Comparison of ENCODE assay signal across 24 cellular contexts in the genomic region with DNA sequence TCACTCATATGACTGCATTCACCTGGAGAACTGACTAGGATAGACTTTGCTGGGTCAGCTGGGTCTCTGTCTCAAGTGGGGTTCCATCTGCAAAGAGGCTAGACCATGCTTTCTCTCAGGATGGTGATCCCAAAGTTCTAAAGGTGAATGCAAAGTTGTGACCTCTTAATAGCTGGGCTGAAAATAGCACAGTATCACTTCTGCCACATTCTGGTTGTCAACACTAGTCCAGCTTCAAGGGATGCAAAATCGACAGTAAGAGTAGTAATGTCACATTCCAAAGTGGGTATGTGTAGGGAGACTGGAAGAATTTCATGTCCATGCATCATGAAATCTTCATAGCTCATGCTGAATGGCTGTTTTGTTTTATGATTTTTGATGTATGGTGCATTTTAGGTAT.
"Had no signal": no experiment of that assay in that cellular context is flagged by ENCODE, and none has a peak within 500 bp of the region (broad histone marks: within the 10 kb centered on the region; RNA-seq: fewer than 3 reads in every experiment).

No MANE protein-coding gene starts in this region.

- H3K9me3 ChIP-seq: ascending aorta, breast epithelium, colonic mucosa had no signal

- H3K36me3 ChIP-seq: ascending aorta, breast epithelium, colonic mucosa had no signal

- H3K4me3 ChIP-seq: ascending aorta, breast epithelium, colonic mucosa had no signal

- H3K27me3 ChIP-seq: ascending aorta, breast epithelium, colonic mucosa had no signal

- DNase-seq: activated CD4-positive, alpha-beta memory T cell treated with anti-CD3 and anti-CD28 coated beads for 36 hours; activated CD4-positive, alpha-beta T cell treated with anti-CD3 and anti-CD28 coated beads for 36 hours; activated CD4-positive, alpha-beta T cell treated with anti-CD3 and anti-CD28 coated beads, Interleukin-2, amount 10 ng/mL, durations not matched to agents 24 days and 14 days; activated CD4-positive, CD25-positive, alpha-beta regulatory T cell; activated CD4-positive, CD25-positive, alpha-beta regulatory T cell treated with anti-CD3 and anti-CD28 coated beads, Interleukin-2, amount 50 U/mL, for 72 hours; activated CD8-positive, alpha-beta memory T cell treated with anti-CD3 and anti-CD28 coated beads, Interleukin-2, amount 50 U/mL, for 48 hours; activated CD8-positive, alpha-beta T cell treated with anti-CD3 and anti-CD28 coated beads, Interleukin-2, amount 10 ng/mL, durations not matched to agents 7 days and 5 days; activated gamma-delta T cell; activated naive CD4-positive, alpha-beta T cell; activated naive CD4-positive, alpha-beta T cell treated with anti-CD3 and anti-CD28 coated beads, Interleukin-2, amount 10 ng/mL, durations not matched to agents 7 days and 5 days; activated naive CD8-positive, alpha-beta T cell treated with anti-CD3 and anti-CD28 coated beads, Interleukin-2, amount 10 ng/mL, durations not matched to agents 7 days and 5 days; activated T-cell treated with anti-CD3 and anti-CD28 coated beads for 4 hours; activated T-cell treated with anti-CD3 and anti-CD28 coated beads, Interleukin-2, amount 50 U/mL, for 24 hours; activated T-cell treated with anti-CD3 and anti-CD28 coated beads, Interleukin-2, amount 50 U/mL, for 72 hours; caudate nucleus; colonic mucosa; effector CD8-positive, alpha-beta T cell; foreskin fibroblast; head of caudate nucleus; T-helper 2 cell had no signal

- H3K4me1 ChIP-seq: breast epithelium, colonic mucosa had no signal

- H3K27ac ChIP-seq: ascending aorta, breast epithelium, colonic mucosa had no signal

- ATAC-seq: activated CD4-positive, alpha-beta T cell treated with anti-CD3 and anti-CD28 coated beads for 36 hours; activated CD8-positive, alpha-beta T cell treated with anti-CD3 and anti-CD28 coated beads, Interleukin-2, amount 10 ng/mL, durations not matched to agents 7 days and 5 days; activated naive CD4-positive, alpha-beta T cell treated with anti-CD3 and anti-CD28 coated beads, Interleukin-2, amount 50 U/mL, for 72 hours; activated T-cell treated with anti-CD3 and anti-CD28 coated beads, Interleukin-2, amount 50 U/mL, for 72 hours; esophagus mucosa had no signal
